Comparison of ENCODE assay signal across 8 cellular contexts in genomic region chr20:49484180-49485140, GRCh38. TPM values are rescaled to one million over a fixed set of nuclear protein-coding genes. Genes with fewer than 3 reads are reported as not detected.
A peak's percentile ranks its signal among the peaks of the same experiment; 100 is the strongest.
DNase-seq lines count a peak whose midpoint lies in the region; ATAC-seq and TF ChIP-seq lines count a peak whose summit lies in the region.

No MANE protein-coding gene starts in this region.

- no peak for ATAC-seq in GM21737 (IDR thresholded peaks at IDR 0.05; ENCODE audit: unreplicated experiment)

- no peak overlapping the region for H3K27ac Mint-ChIP-seq in HFFc6

- H3K27me3 Mint-ChIP-seq in HFFc6 (ENCODE audit: insufficient read depth): peaks cover 29% of the 10 kb centered on the region

- no peaks in the 10 kb centered on the region for H3K36me3 Mint-ChIP-seq in HFFc6 (ENCODE audit: low read depth)

- peak; percentile 83 for DNase-seq in Ammon's horn (ENCODE audit: low spot score)
- DNase-seq in HFFc6: peak; percentile 59
- DNase-seq in NCI-H69 (lab: John Stamatoyannopoulos, UW): peak; percentile 83
- peak; percentile 80 for DNase-seq in activated CD8-positive, alpha-beta memory T cell treated with anti-CD3 and anti-CD28 coated beads for 24 hours
- peak; percentile 16 for DNase-seq in effector CD4-positive, alpha-beta T cell
- DNase-seq in medulla oblongata (ENCODE audit: extremely low spot score): peak; percentile 72
- DNase-seq in stimulated activated CD4-positive, alpha-beta T cell treated with anti-CD3 and anti-CD28 coated beads, TNF-alpha, amount 100 ng/mL, for 4 hours (ENCODE audit: low read depth in 3 of 3): peak; percentile 10 to 42 (median 24)

- H3K9me3 Mint-ChIP-seq in HFFc6: no peaks in the 10 kb centered on the region

- H3K4me1 Mint-ChIP-seq in HFFc6 (ENCODE audit: low read depth): 0 out of 2 replicates have a peak, but pooled peaks cover 5% of the 10 kb centered on the region

- peak; percentile 83 for TF ChIP-seq CTCF in HFFc6 (IDR thresholded peaks at IDR 0.05)

- H3K4me3 Mint-ChIP-seq in HFFc6: peak overlapping the region; percentile 90

RNA-seq across cellular contexts. Expression of gene KCNB1, which starts 2.0 kb away (rescaled TPM):
- total RNA-seq in HFFc6 (2021; fragmentation: NEBNext Ultra II Directional; extraction: Animal tissue kit (Norgen Biotek cat#: 25700)): 1 to 10 TPM in 1 of 6 experiments, under 1 TPM in 5; 0.05 to 1.2 (median 0.20) TPM

Comparison
In these comparisons a context has a peak if more than half of its experiments do, and no peak if none do; other contexts are left out.
1. DNase-seq: peak in every context shown above with its lines; median percentile 83 in Ammon's horn; 83 in NCI-H69; 80 in activated CD8-positive, alpha-beta memory T cell treated with anti-CD3 and anti-CD28 coated beads for 24 hours; 72 in medulla oblongata; 59 in HFFc6; 24 in stimulated activated CD4-positive, alpha-beta T cell treated with anti-CD3 and anti-CD28 coated beads, TNF-alpha, amount 100 ng/mL, for 4 hours; 16 in effector CD4-positive, alpha-beta T cell.